ENCODE assay signal across 9 cellular contexts in genomic region chr5:139458580-139459407, GRCh38. TPM values are rescaled to one million over a fixed set of nuclear protein-coding genes. Genes with fewer than 3 reads are reported as not detected.
DNase-seq lines count a peak whose midpoint lies in the region; ATAC-seq and TF ChIP-seq lines count a peak whose summit lies in the region.
"Had no signal": no experiment of that assay in that cellular context is flagged by ENCODE, and none has a peak within 500 bp of the region (broad histone marks: within the 10 kb centered on the region; RNA-seq: fewer than 3 reads in every experiment).

No MANE protein-coding gene starts in this region.

- POLR2A ChIA-PET in RWPE1 (lab: Yijun Ruan, JAX; ENCODE audit: low non-redundant PET): interaction anchor here (0.7 kb wide), 1 partner anchor 573 kb away, joined by 7 read pairs; no protein-coding TSS in a partner anchor

- no peaks in the 10 kb centered on the region for H3K9me3 Mint-ChIP-seq in T-helper 2 cell treated with Interferon-gamma antibody and Interleukin-4, amounts not matched to agents 5 μg/mL and 100 μg/mL, for 36 hours
- H3K9me3 Mint-ChIP-seq in natural killer cell treated with Interleukin-12 subunit alpha and Interleukin-12 subunit beta and Interleukin-15 and Interleukin-18, amount 100 ng/mL, for 72 hours: no peaks in the 10 kb centered on the region

- intact Hi-C loops in body of pancreas (cut with DNase I) (no loop called here), aorta (cut with DNase I) (no loop called here)

- peak; percentile 84 for DNase-seq in T-helper 2 cell treated with Interferon-gamma antibody and Interleukin-4, amounts not matched to agents 5 μg/mL and 100 μg/mL, for 36 hours (ENCODE audit: low spot score)
- peak in 3 of 4 donors; percentile 20 to 48 (median 26) for DNase-seq in body of pancreas
- DNase-seq in natural killer cell treated with Interleukin-12 subunit alpha and Interleukin-12 subunit beta and Interleukin-15 and Interleukin-18, amount 100 ng/mL, for 72 hours (ENCODE audit: low spot score): peak; percentile 87
- peak; percentile 69 to 70 for DNase-seq in aorta
- no peak for DNase-seq in anterior cingulate cortex (lab: John Stamatoyannopoulos, UW)
- no peak for DNase-seq in RWPE1 (ENCODE audit: low spot score)

- H3K27me3 ChIP-seq in body of pancreas (no peaks in the 10 kb centered on the region), aorta (ENCODE audit: control insufficient read depth in 1 of 2, insufficient read depth in 2 of 2, low read length in 1 of 2) (no peaks in the 10 kb centered on the region)
- H3K27me3 ChIP-seq: neutrophil had no signal

- WGBS in body of pancreas, 2 donors: 68 to 72% methylated on average over 8 of the region's 8 CpGs
- WGBS in aorta, 2 donors: 56 to 59% methylated on average over 8 of the region's 8 CpGs

- H3K4me3 ChIP-seq in body of pancreas (no peak overlapping the region), aorta (ENCODE audit: low read length in 2 of 2) (no peak overlapping the region)

- H3K36me3 Mint-ChIP-seq in T-helper 2 cell treated with Interferon-gamma antibody and Interleukin-4, amounts not matched to agents 5 μg/mL and 100 μg/mL, for 36 hours (ENCODE audit: low read depth): no peaks in the 10 kb centered on the region
- H3K36me3 Mint-ChIP-seq in natural killer cell treated with Interleukin-12 subunit alpha and Interleukin-12 subunit beta and Interleukin-15 and Interleukin-18, amount 100 ng/mL, for 72 hours: no peaks in the 10 kb centered on the region

- no peaks in the 10 kb centered on the region for H3K36me3 ChIP-seq in body of pancreas (replicated peaks in 1 of 2; ENCODE audit: insufficient read depth in 1 of 2, low read depth in 2 of 2)
- H3K36me3 ChIP-seq in aorta (ENCODE audit: control insufficient read depth in 1 of 2, insufficient read depth in 2 of 2, low read length in 1 of 2): no peaks in the 10 kb centered on the region
- H3K36me3 ChIP-seq: neutrophil had no signal

- peak overlapping the region in 2 of 4 donors; percentile 16 to 44 for H3K27ac ChIP-seq in body of pancreas
- H3K27ac ChIP-seq in aorta (ENCODE audit: low read depth in 1 of 2, low read length in 2 of 2): no peak overlapping the region
- H3K27ac ChIP-seq in RWPE1: no peak overlapping the region
- H3K27ac ChIP-seq: neutrophil had no signal

- H3K4me1 ChIP-seq in body of pancreas (peaks cover 8% of the 10 kb centered on the region), aorta (ENCODE audit: control insufficient read depth in 1 of 2, insufficient read depth in 2 of 2, low read length in 2 of 2) (no peaks in the 10 kb centered on the region)

- H3K9me3 ChIP-seq in body of pancreas: no peaks in the 10 kb centered on the region
- H3K9me3 ChIP-seq in aorta (ENCODE audit: control insufficient read depth, low read length): no peaks in the 10 kb centered on the region
- H3K9me3 ChIP-seq: neutrophil had no signal

- no peak for TF ChIP-seq POLR2A in body of pancreas (IDR thresholded peaks at IDR 0.05)

- H3K27me3 Mint-ChIP-seq in T-helper 2 cell treated with Interferon-gamma antibody and Interleukin-4, amounts not matched to agents 5 μg/mL and 100 μg/mL, for 36 hours (ENCODE audit: low read depth): no peaks in the 10 kb centered on the region
- H3K27me3 Mint-ChIP-seq in natural killer cell treated with Interleukin-12 subunit alpha and Interleukin-12 subunit beta and Interleukin-15 and Interleukin-18, amount 100 ng/mL, for 72 hours: no peaks in the 10 kb centered on the region

- H3K4me1 Mint-ChIP-seq in T-helper 2 cell treated with Interferon-gamma antibody and Interleukin-4, amounts not matched to agents 5 μg/mL and 100 μg/mL, for 36 hours (ENCODE audit: low read depth): peaks cover 51% of the 10 kb centered on the region
- H3K4me1 Mint-ChIP-seq in natural killer cell treated with Interleukin-12 subunit alpha and Interleukin-12 subunit beta and Interleukin-15 and Interleukin-18, amount 100 ng/mL, for 72 hours (ENCODE audit: low read depth in 2 of 2): peaks cover 46 to 52% of the 10 kb centered on the region in 2 donors

- peak overlapping the region; percentile 86 for H3K4me3 Mint-ChIP-seq in T-helper 2 cell treated with Interferon-gamma antibody and Interleukin-4, amounts not matched to agents 5 μg/mL and 100 μg/mL, for 36 hours
- H3K4me3 Mint-ChIP-seq in natural killer cell treated with Interleukin-12 subunit alpha and Interleukin-12 subunit beta and Interleukin-15 and Interleukin-18, amount 100 ng/mL, for 72 hours: peak overlapping the region; percentile 91

- CTCF ChIA-PET in RWPE1 (lab: Yijun Ruan, JAX): interaction anchor here (0.6 kb wide), 1 partner anchor 173 kb away, joined by 3 read pairs; no protein-coding TSS in a partner anchor

- peak; percentile 36 for ATAC-seq in GM18499 (IDR thresholded peaks at IDR 0.05; ENCODE audit: insufficient read depth, unreplicated experiment)
- peak; percentile 62 for ATAC-seq in HG02973 (IDR thresholded peaks at IDR 0.05; ENCODE audit: unreplicated experiment)
- no peak for ATAC-seq in body of pancreas
- ATAC-seq in natural killer cell treated with Interleukin-12 subunit alpha and Interleukin-12 subunit beta and Interleukin-15 and Interleukin-18, amount 100 ng/mL, for 72 hours: peak; percentile 95
- no peak for ATAC-seq in aorta (ENCODE audit: low FRiP score)

- H3K27ac Mint-ChIP-seq in T-helper 2 cell treated with Interferon-gamma antibody and Interleukin-4, amounts not matched to agents 5 μg/mL and 100 μg/mL, for 36 hours: peak overlapping the region; percentile 95
- H3K27ac Mint-ChIP-seq in natural killer cell treated with Interleukin-12 subunit alpha and Interleukin-12 subunit beta and Interleukin-15 and Interleukin-18, amount 100 ng/mL, for 72 hours: peak overlapping the region; percentile 86 to 95

- no peak for TF ChIP-seq CTCF in body of pancreas (IDR thresholded peaks at IDR 0.05)
- no peak for TF ChIP-seq CTCF in RWPE1 (conservative IDR thresholded peaks at IDR 0.05; ENCODE audit: low read depth)

RNA-seq across cellular contexts. Expression of gene ECSCR, which starts 3.7 kb away (rescaled TPM):
- total RNA-seq in body of pancreas (1 to 10 TPM; 2.6 to 6.2 TPM), aorta (10 to 100 TPM; 33.2 to 51.3 TPM)
- total RNA-seq in natural killer cell treated with Interleukin-12 subunit alpha and Interleukin-12 subunit beta and Interleukin-15 and Interleukin-18, amount 100 ng/mL, for 72 hours: not detected
- polyA plus RNA-seq in aorta: 10 to 100 TPM in 1 of 2 donors, 1 to 10 TPM in 1; 6.1 to 11.6 TPM

RNA-seq across cellular contexts. Expression of gene SMIM33, which starts 12.0 kb away (rescaled TPM):
- not detected for total RNA-seq in body of pancreas
- total RNA-seq in natural killer cell treated with Interleukin-12 subunit alpha and Interleukin-12 subunit beta and Interleukin-15 and Interleukin-18, amount 100 ng/mL, for 72 hours: not detected
- total RNA-seq in aorta: not detected
- not detected for polyA plus RNA-seq in aorta

RNA-seq across cellular contexts. Expression of gene DNAJC18, which starts 19.5 kb away (rescaled TPM):
- total RNA-seq in body of pancreas (1 to 10 TPM; 1.6 to 3.0 TPM), aorta (10 to 100 TPM; 18.5 to 26.4 TPM)
- 10 to 100 TPM; 11.9 to 12.6 TPM for total RNA-seq in natural killer cell treated with Interleukin-12 subunit alpha and Interleukin-12 subunit beta and Interleukin-15 and Interleukin-18, amount 100 ng/mL, for 72 hours
- polyA plus RNA-seq in aorta: 1 to 10 TPM; 4.3 to 9.7 TPM

RNA-seq across cellular contexts. Expression of gene STING1, which starts 23.8 kb away (rescaled TPM):
- total RNA-seq in body of pancreas (10 to 100 TPM in 1 of 2 donors, 1 to 10 TPM in 1; 6.7 to 24.4 TPM), aorta (100 to 1,000 TPM; 111 to 151 TPM)
- total RNA-seq in natural killer cell treated with Interleukin-12 subunit alpha and Interleukin-12 subunit beta and Interleukin-15 and Interleukin-18, amount 100 ng/mL, for 72 hours: 100 to 1,000 TPM; 138 to 156 TPM
- polyA plus RNA-seq in aorta: 100 to 1,000 TPM in 1 of 2 donors, 10 to 100 TPM in 1; 23.9 to 180 TPM

RNA-seq across cellular contexts. Expression of gene SPATA24, which starts 54.9 kb away (rescaled TPM):
- total RNA-seq in body of pancreas: 10 to 100 TPM in 1 of 2 donors, not detected in 1; 18.9 TPM
- total RNA-seq in natural killer cell treated with Interleukin-12 subunit alpha and Interleukin-12 subunit beta and Interleukin-15 and Interleukin-18, amount 100 ng/mL, for 72 hours: 1 to 10 TPM; 6.4 to 7.2 TPM
- 1 to 10 TPM; 2.2 to 3.1 TPM for total RNA-seq in aorta
- 1 to 10 TPM; 6.3 to 7.7 TPM for polyA plus RNA-seq in aorta

Comparison
In these comparisons a context has a peak if more than half of its experiments do, and no peak if none do; other contexts are left out.
1. ATAC-seq: peak in GM18499 (single experiment), HG02973 (single experiment) and natural killer cell treated with Interleukin-12 subunit alpha and Interleukin-12 subunit beta and Interleukin-15 and Interleukin-18, amount 100 ng/mL, for 72 hours (2 of 2); none in body of pancreas (single experiment) and aorta (single experiment).
2. DNase-seq: peak in T-helper 2 cell treated with Interferon-gamma antibody and Interleukin-4, amounts not matched to agents 5 μg/mL and 100 μg/mL, for 36 hours (single experiment), body of pancreas (3 of 4), natural killer cell treated with Interleukin-12 subunit alpha and Interleukin-12 subunit beta and Interleukin-15 and Interleukin-18, amount 100 ng/mL, for 72 hours (single experiment) and aorta (2 of 2); none in anterior cingulate cortex (0 of 58) and RWPE1 (single experiment).
3. RNA of gene ECSCR, which starts 3.7 kb away (total RNA-seq): 33.2 to 51.3 TPM in aorta; 2.6 to 6.2 TPM in body of pancreas and not detected in natural killer cell treated with Interleukin-12 subunit alpha and Interleukin-12 subunit beta and Interleukin-15 and Interleukin-18, amount 100 ng/mL, for 72 hours; every median in the first group is over 4 times any median in the second.